1 cellular context compared by ENCODE assay signal in genomic region chr1:54120698-54121481, GRCh38.
TF ChIP-seq lines count a peak whose summit lies in the region.

No MANE protein-coding gene starts in this region.

TF ChIP-seq in K562, 482 proteins besides CTCF, POLR2A, EP300 and RAD21 (continued from another document):
- TF ChIP-seq RREB1 (CRISPR knock-in tag; IDR thresholded peaks at IDR 0.05): no peak
- no peak for TF ChIP-seq TAL1 (IDR thresholded peaks at IDR 0.05)
- TF ChIP-seq, protein P1, sequence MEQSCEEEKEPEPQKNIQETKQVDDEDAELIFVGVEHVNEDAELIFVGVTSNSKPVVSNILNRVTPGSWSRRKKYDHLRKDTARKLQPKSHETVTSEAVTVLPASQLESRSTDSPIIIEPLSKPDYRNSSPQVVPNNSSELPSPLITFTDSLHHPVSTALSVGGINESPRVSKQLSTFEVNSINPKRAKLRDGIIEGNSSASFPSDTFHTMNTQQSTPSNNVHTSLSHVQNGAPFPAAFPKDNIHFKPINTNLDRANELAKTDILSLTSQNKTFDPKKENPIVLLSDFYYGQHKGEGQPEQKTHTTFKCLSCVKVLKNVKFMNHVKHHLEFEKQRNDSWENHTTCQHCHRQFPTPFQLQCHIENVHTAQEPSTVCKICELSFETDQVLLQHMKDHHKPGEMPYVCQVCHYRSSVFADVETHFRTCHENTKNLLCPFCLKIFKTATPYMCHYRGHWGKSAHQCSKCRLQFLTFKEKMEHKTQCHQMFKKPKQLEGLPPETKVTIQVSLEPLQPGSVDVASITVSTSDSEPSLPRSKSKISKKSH (CRISPR knock-in tag; IDR thresholded peaks at IDR 0.05): no peak
- TF ChIP-seq ZNF445 (CRISPR knock-in tag; IDR thresholded peaks at IDR 0.05; ENCODE audit: low read depth): no peak
- no peak for TF ChIP-seq FOXP4 (CRISPR knock-in tag; IDR thresholded peaks at IDR 0.05; ENCODE audit: borderline replicate concordance)
- TF ChIP-seq, protein P2, sequence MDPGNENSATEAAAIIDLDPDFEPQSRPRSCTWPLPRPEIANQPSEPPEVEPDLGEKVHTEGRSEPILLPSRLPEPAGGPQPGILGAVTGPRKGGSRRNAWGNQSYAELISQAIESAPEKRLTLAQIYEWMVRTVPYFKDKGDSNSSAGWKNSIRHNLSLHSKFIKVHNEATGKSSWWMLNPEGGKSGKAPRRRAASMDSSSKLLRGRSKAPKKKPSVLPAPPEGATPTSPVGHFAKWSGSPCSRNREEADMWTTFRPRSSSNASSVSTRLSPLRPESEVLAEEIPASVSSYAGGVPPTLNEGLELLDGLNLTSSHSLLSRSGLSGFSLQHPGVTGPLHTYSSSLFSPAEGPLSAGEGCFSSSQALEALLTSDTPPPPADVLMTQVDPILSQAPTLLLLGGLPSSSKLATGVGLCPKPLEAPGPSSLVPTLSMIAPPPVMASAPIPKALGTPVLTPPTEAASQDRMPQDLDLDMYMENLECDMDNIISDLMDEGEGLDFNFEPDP (CRISPR knock-in tag; IDR thresholded peaks at IDR 0.05): no peak
- TF ChIP-seq LARP7 (IDR thresholded peaks at IDR 0.05): no peak
- no peak for TF ChIP-seq MECOM (CRISPR knock-in tag; IDR thresholded peaks at IDR 0.05)
- peak; percentile 5; the same call in 1 of the 2 replicates for TF ChIP-seq ZFX (CRISPR knock-in tag; IDR thresholded peaks at IDR 0.05)
- no peak for TF ChIP-seq TSC22D4 (tag; IDR thresholded peaks at IDR 0.05)
- TF ChIP-seq EZH2 (IDR thresholded peaks at IDR 0.05; ENCODE audit: borderline replicate concordance, low read depth, low read length): no peak
- TF ChIP-seq MEF2D (tag; conservative IDR thresholded peaks at IDR 0.05; ENCODE audit: low read depth): no peak
- no peak for TF ChIP-seq ZNF609 (CRISPR knock-in tag; IDR thresholded peaks at IDR 0.05; ENCODE audit: borderline replicate concordance)
- no peak for TF ChIP-seq ZNF175 (CRISPR knock-in tag; IDR thresholded peaks at IDR 0.05; ENCODE audit: low read depth)
- no peak for TF ChIP-seq RBM17 (IDR thresholded peaks at IDR 0.05; ENCODE audit: borderline replicate concordance, low read depth, low read length)
